ENCODE assay signal across 12 cellular contexts in genomic region chr1:53896673-53897229, GRCh38. TPM values are rescaled to one million over a fixed set of nuclear protein-coding genes. Genes with fewer than 3 reads are reported as not detected.
A peak's percentile ranks its signal among the peaks of the same experiment; 100 is the strongest.
DNase-seq lines count a peak whose midpoint lies in the region; ATAC-seq and TF ChIP-seq lines count a peak whose summit lies in the region.
"Had no signal": no experiment of that assay in that cellular context is flagged by ENCODE, and none has a peak within 500 bp of the region (broad histone marks: within the 10 kb centered on the region; RNA-seq: fewer than 3 reads in every experiment).

No MANE protein-coding gene starts in this region.

- peaks cover 5% of the 10 kb centered on the region for H3K4me1 ChIP-seq in RWPE2 (ENCODE audit: insufficient read depth, poor library complexity, severe bottlenecking)

- H3K4me1 Mint-ChIP-seq in nephron: peaks cover 45% of the 10 kb centered on the region
- H3K4me1 Mint-ChIP-seq in activated CD4-positive, alpha-beta T cell treated with anti-CD3 and anti-CD28 coated beads, Interleukin-2, amount 10 ng/mL, durations not matched to agents 24 days and 14 days: peaks cover 8% of the 10 kb centered on the region

- ATAC-seq in RWPE2 (ENCODE audit: low read depth): peak; percentile 52; the same call in 2 of the 3 replicates
- no peak for ATAC-seq in HG02798 (IDR thresholded peaks at IDR 0.05; ENCODE audit: poor library complexity, unreplicated experiment)

- no peaks in the 10 kb centered on the region for H3K27me3 ChIP-seq in RWPE2 (ENCODE audit: insufficient read depth, poor library complexity, severe bottlenecking)

- H3K4me3 ChIP-seq in RWPE2 (ENCODE audit: severe bottlenecking) (no peak overlapping the region), lower leg skin (ENCODE audit: low read depth, poor library complexity, severe bottlenecking) (no peak overlapping the region)

- intact Hi-C loops in activated CD4-positive, alpha-beta T cell treated with anti-CD3 and anti-CD28 coated beads, Interleukin-2, amount 10 ng/mL, durations not matched to agents 24 days and 14 days (cut with micrococcal nuclease): no loop called here
- intact Hi-C loops in lower leg skin (cut with DNase I; ENCODE audit: low total_unique reads): no loop called here

- TF ChIP-seq CTCF in RWPE2 (IDR thresholded peaks at IDR 0.05; ENCODE audit: poor library complexity, severe bottlenecking) (no peak), nephron (IDR thresholded peaks at IDR 0.05; ENCODE audit: unreplicated experiment in 3 of 3) (no peak), lower leg skin (IDR thresholded peaks at IDR 0.05) (no peak)

- no peak for TF ChIP-seq POLR2A in lower leg skin (IDR thresholded peaks at IDR 0.05)

- peak overlapping the region; percentile 37 for H3K27ac ChIP-seq in RWPE2 (ENCODE audit: poor library complexity, severe bottlenecking)
- H3K27ac ChIP-seq: parathyroid adenoma had no signal

- no peaks in the 10 kb centered on the region for H3K9me3 ChIP-seq in RWPE2 (ENCODE audit: severe bottlenecking)

- peaks cover 16% of the 10 kb centered on the region for H3K27me3 Mint-ChIP-seq in nephron (ENCODE audit: low read depth)
- no peaks in the 10 kb centered on the region for H3K27me3 Mint-ChIP-seq in activated CD4-positive, alpha-beta T cell treated with anti-CD3 and anti-CD28 coated beads, Interleukin-2, amount 10 ng/mL, durations not matched to agents 24 days and 14 days

- H3K36me3 Mint-ChIP-seq in nephron (ENCODE audit: low read depth): no peaks in the 10 kb centered on the region
- no peaks in the 10 kb centered on the region for H3K36me3 Mint-ChIP-seq in activated CD4-positive, alpha-beta T cell treated with anti-CD3 and anti-CD28 coated beads, Interleukin-2, amount 10 ng/mL, durations not matched to agents 24 days and 14 days (ENCODE audit: low read depth)

- peak overlapping the region; percentile 57 to 84 (median 79) for H3K27ac Mint-ChIP-seq in nephron
- no peak overlapping the region for H3K27ac Mint-ChIP-seq in activated CD4-positive, alpha-beta T cell treated with anti-CD3 and anti-CD28 coated beads, Interleukin-2, amount 10 ng/mL, durations not matched to agents 24 days and 14 days
- H3K27ac Mint-ChIP-seq: T-helper 1 cell treated with Interleukin-12 subunit alpha and Interleukin-12 subunit beta and Interleukin-4 antibody, amounts not matched to agents 30 μg/mL and 1 μg/mL, for 36 hours had no signal

- peak; percentile 32 for DNase-seq in CD1c-positive myeloid dendritic cell (ENCODE audit: extremely low spot score)
- DNase-seq in RWPE2 (ENCODE audit: low spot score): no peak
- DNase-seq in fibroblast of gingiva (ENCODE audit: low read depth): peak; percentile 96
- DNase-seq in DMS79 (lab: John Stamatoyannopoulos, UW): no peak
- no peak for DNase-seq in activated CD4-positive, alpha-beta T cell treated with anti-CD3 and anti-CD28 coated beads, Interleukin-2, amount 10 ng/mL, durations not matched to agents 24 days and 14 days
- no peak for DNase-seq in lower leg skin (ENCODE audit: low spot score in 2 of 2)
- DNase-seq: DMS153 had no signal

- 47 to 50% methylated on average over 2 of the region's 2 CpGs for WGBS in lower leg skin, 2 donors

- no peaks in the 10 kb centered on the region for H3K36me3 ChIP-seq in RWPE2 (ENCODE audit: low read depth)

- peak overlapping the region in 1 of 3 experiments; percentile 3 for H3K4me3 Mint-ChIP-seq in nephron
- no peak overlapping the region for H3K4me3 Mint-ChIP-seq in activated CD4-positive, alpha-beta T cell treated with anti-CD3 and anti-CD28 coated beads, Interleukin-2, amount 10 ng/mL, durations not matched to agents 24 days and 14 days
- H3K4me3 Mint-ChIP-seq: T-helper 1 cell treated with Interleukin-12 subunit alpha and Interleukin-12 subunit beta and Interleukin-4 antibody, amounts not matched to agents 30 μg/mL and 1 μg/mL, for 36 hours had no signal

- H3K9me3 Mint-ChIP-seq in nephron: no peaks in the 10 kb centered on the region
- H3K9me3 Mint-ChIP-seq in activated CD4-positive, alpha-beta T cell treated with anti-CD3 and anti-CD28 coated beads, Interleukin-2, amount 10 ng/mL, durations not matched to agents 24 days and 14 days: no peaks in the 10 kb centered on the region
- H3K9me3 Mint-ChIP-seq: T-helper 1 cell treated with Interleukin-12 subunit alpha and Interleukin-12 subunit beta and Interleukin-4 antibody, amounts not matched to agents 30 μg/mL and 1 μg/mL, for 36 hours had no signal

RNA-seq across cellular contexts. Expression of gene DIO1, which starts 2.8 kb away (rescaled TPM):
- total RNA-seq in activated CD4-positive, alpha-beta T cell treated with anti-CD3 and anti-CD28 coated beads, Interleukin-2, amount 10 ng/mL, durations not matched to agents 24 days and 14 days: not detected in 2 replicates
- not detected for total RNA-seq in lower leg skin
- total RNA-seq: glomerular endothelial cell had no signal

RNA-seq across cellular contexts. Expression of gene YIPF1, which starts 7.2 kb away (rescaled TPM):
- total RNA-seq in activated CD4-positive, alpha-beta T cell treated with anti-CD3 and anti-CD28 coated beads, Interleukin-2, amount 10 ng/mL, durations not matched to agents 24 days and 14 days: 14.6 and 15.6 TPM in 2 replicates
- 10 to 100 TPM; 11.7 to 30.0 (median 19.5) TPM for total RNA-seq in lower leg skin

RNA-seq across cellular contexts. Expression of gene IFT25, which starts 48.7 kb away (rescaled TPM):
- 53.9 and 55.8 TPM in 2 replicates for total RNA-seq in activated CD4-positive, alpha-beta T cell treated with anti-CD3 and anti-CD28 coated beads, Interleukin-2, amount 10 ng/mL, durations not matched to agents 24 days and 14 days
- 10 to 100 TPM in 3 of 4 donors, 1 to 10 TPM in 1; 9.9 to 19.2 (median 12.4) TPM for total RNA-seq in lower leg skin

RNA-seq across cellular contexts. Expression of gene LRRC42, which starts 49.4 kb away (rescaled TPM):
- total RNA-seq in activated CD4-positive, alpha-beta T cell treated with anti-CD3 and anti-CD28 coated beads, Interleukin-2, amount 10 ng/mL, durations not matched to agents 24 days and 14 days: 33.7 and 34.7 TPM in 2 replicates
- 10 to 100 TPM; 20.1 to 36.3 (median 24.4) TPM for total RNA-seq in lower leg skin

RNA-seq across cellular contexts. Expression of gene NDC1, which starts 58.7 kb away (rescaled TPM):
- 39.7 and 40.8 TPM in 2 replicates for total RNA-seq in activated CD4-positive, alpha-beta T cell treated with anti-CD3 and anti-CD28 coated beads, Interleukin-2, amount 10 ng/mL, durations not matched to agents 24 days and 14 days
- total RNA-seq in lower leg skin: 10 to 100 TPM in 2 of 4 donors, 1 to 10 TPM in 2; 6.8 to 13.3 (median 11.1) TPM

Comparison
In these comparisons a context has a peak if more than half of its experiments do, and no peak if none do; other contexts are left out.
1. DNase-seq: peak in CD1c-positive myeloid dendritic cell (single experiment) and fibroblast of gingiva (single experiment); none in RWPE2 (single experiment), DMS79 (single experiment), activated CD4-positive, alpha-beta T cell treated with anti-CD3 and anti-CD28 coated beads, Interleukin-2, amount 10 ng/mL, durations not matched to agents 24 days and 14 days (single experiment) and lower leg skin (0 of 2).